ENCODE assay signal across 8 cellular contexts in the genomic region with DNA sequence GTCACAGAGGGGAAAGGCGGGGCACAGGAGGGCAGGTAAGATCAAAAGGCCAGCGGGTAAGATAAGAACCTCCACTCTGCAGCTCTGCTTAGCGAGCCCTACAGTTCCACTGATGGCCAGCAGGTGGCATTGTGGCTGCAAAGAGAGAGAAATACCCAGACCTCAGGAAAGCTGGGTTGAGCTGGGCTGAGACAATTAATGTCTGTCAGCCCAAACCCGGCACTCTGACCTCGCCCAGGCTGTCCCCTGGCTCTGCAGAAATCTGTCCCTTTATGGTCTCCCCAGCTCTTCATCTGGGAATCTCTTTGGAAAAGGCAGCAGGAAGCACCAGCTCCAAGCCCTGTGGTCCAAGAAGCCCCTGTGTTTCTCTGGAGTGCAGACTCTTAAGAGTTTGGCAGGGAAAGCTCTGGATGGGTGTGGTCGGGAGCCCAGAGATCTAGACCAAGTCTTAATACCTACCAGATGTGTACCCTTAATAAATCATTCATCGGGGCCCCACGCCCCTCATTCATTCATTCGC. TPM values are rescaled to one million over a fixed set of nuclear protein-coding genes. Genes with fewer than 3 reads are reported as not detected.
DNase-seq lines count a peak whose midpoint lies in the region; ATAC-seq and TF ChIP-seq lines count a peak whose summit lies in the region.

No MANE protein-coding gene starts in this region.

- DNase-seq in COLO668 (lab: John Stamatoyannopoulos, UW; ENCODE audit: unreplicated experiment) (peak; percentile 64), HT1080 (ENCODE audit: low read depth) (peak; percentile 67), RPMI8226 (peak; percentile 89), foreskin fibroblast (peak; percentile 65 to 90), osteocyte (ENCODE audit: extremely low spot score, unreplicated experiment) (no peak)
- DNase-seq in activated T-helper 1 cell treated with anti-CD3 and anti-CD28 coated beads, Interleukin-12 subunit alpha, Interleukin-12 subunit beta, Interleukin-2, Interleukin-4 antibody, amounts not matched to agents 30 ng/mL and 10 ng/mL and 1 ng/mL, durations not matched to agents 14 hours and 24 hours and 36 hours (ENCODE audit: low spot score) = peak; percentile 86

- intact Hi-C loops in activated T-helper 1 cell treated with anti-CD3 and anti-CD28 coated beads, Interleukin-12 subunit alpha, Interleukin-12 subunit beta, Interleukin-2, Interleukin-4 antibody, amounts not matched to agents 30 ng/mL and 10 ng/mL and 1 ng/mL, durations not matched to agents 14 hours and 24 hours and 36 hours (cut with micrococcal nuclease) = loop anchor here (1.0 to 2.0 kb wide), 6 partner anchors 8 to 272 kb away; a partner anchor contains a TSS

- no peaks in the 10 kb centered on the region for H3K36me3 Mint-ChIP-seq in activated T-helper 1 cell treated with anti-CD3 and anti-CD28 coated beads, Interleukin-12 subunit alpha, Interleukin-12 subunit beta, Interleukin-2, Interleukin-4 antibody, amounts not matched to agents 30 ng/mL and 10 ng/mL and 1 ng/mL, durations not matched to agents 14 hours and 24 hours and 36 hours (ENCODE audit: low read depth)
- peaks cover 27% of the 10 kb centered on the region for H3K36me3 Mint-ChIP-seq in osteocyte (ENCODE audit: unreplicated experiment)

- peaks cover 22% of the 10 kb centered on the region for H3K4me1 Mint-ChIP-seq in activated T-helper 1 cell treated with anti-CD3 and anti-CD28 coated beads, Interleukin-12 subunit alpha, Interleukin-12 subunit beta, Interleukin-2, Interleukin-4 antibody, amounts not matched to agents 30 ng/mL and 10 ng/mL and 1 ng/mL, durations not matched to agents 14 hours and 24 hours and 36 hours (ENCODE audit: low read depth)
- H3K4me1 Mint-ChIP-seq in osteocyte (ENCODE audit: unreplicated experiment) = peaks cover 26% of the 10 kb centered on the region

- ATAC-seq in GM19467 (IDR thresholded peaks at IDR 0.05; ENCODE audit: unreplicated experiment) = peak; percentile 74

- WGBS in thymus = 50% methylated on average over 9 of the region's 9 CpGs

- no peaks in the 10 kb centered on the region for H3K9me3 Mint-ChIP-seq in activated T-helper 1 cell treated with anti-CD3 and anti-CD28 coated beads, Interleukin-12 subunit alpha, Interleukin-12 subunit beta, Interleukin-2, Interleukin-4 antibody, amounts not matched to agents 30 ng/mL and 10 ng/mL and 1 ng/mL, durations not matched to agents 14 hours and 24 hours and 36 hours
- H3K9me3 Mint-ChIP-seq in osteocyte (ENCODE audit: unreplicated experiment) = no peaks in the 10 kb centered on the region

- TF ChIP-seq CTCF in foreskin fibroblast (IDR thresholded peaks at IDR 0.05; ENCODE audit: low read depth, low read length) = peak; percentile 99
- peak; percentile 98 for TF ChIP-seq CTCF in osteocyte (IDR thresholded peaks at IDR 0.05)

- no peaks in the 10 kb centered on the region for H3K27me3 Mint-ChIP-seq in activated T-helper 1 cell treated with anti-CD3 and anti-CD28 coated beads, Interleukin-12 subunit alpha, Interleukin-12 subunit beta, Interleukin-2, Interleukin-4 antibody, amounts not matched to agents 30 ng/mL and 10 ng/mL and 1 ng/mL, durations not matched to agents 14 hours and 24 hours and 36 hours (ENCODE audit: insufficient read depth)
- H3K27me3 Mint-ChIP-seq in osteocyte (ENCODE audit: unreplicated experiment) = no peaks in the 10 kb centered on the region

- H3K27ac Mint-ChIP-seq in activated T-helper 1 cell treated with anti-CD3 and anti-CD28 coated beads, Interleukin-12 subunit alpha, Interleukin-12 subunit beta, Interleukin-2, Interleukin-4 antibody, amounts not matched to agents 30 ng/mL and 10 ng/mL and 1 ng/mL, durations not matched to agents 14 hours and 24 hours and 36 hours = peak overlapping the region; percentile 19
- peak overlapping the region; percentile 17 for H3K27ac Mint-ChIP-seq in osteocyte (ENCODE audit: unreplicated experiment)

- H3K9me3 ChIP-seq in thymus (ENCODE audit: control insufficient read depth) = no peaks in the 10 kb centered on the region

- H3K4me3 ChIP-seq in foreskin fibroblast (ENCODE audit: low read depth in 1 of 2, low read length in 2 of 2) (no peak overlapping the region), thymus (ENCODE audit: low read length) (no peak overlapping the region)

- no peak overlapping the region for H3K4me3 Mint-ChIP-seq in activated T-helper 1 cell treated with anti-CD3 and anti-CD28 coated beads, Interleukin-12 subunit alpha, Interleukin-12 subunit beta, Interleukin-2, Interleukin-4 antibody, amounts not matched to agents 30 ng/mL and 10 ng/mL and 1 ng/mL, durations not matched to agents 14 hours and 24 hours and 36 hours
- no peak overlapping the region for H3K4me3 Mint-ChIP-seq in osteocyte (ENCODE audit: unreplicated experiment)

- no peaks in the 10 kb centered on the region for H3K27me3 ChIP-seq in thymus (ENCODE audit: control insufficient read depth, insufficient read depth)

- H3K36me3 ChIP-seq in thymus (ENCODE audit: control insufficient read depth, insufficient read depth) = peaks cover 69% of the 10 kb centered on the region

- peak overlapping the region; percentile 95 for H3K27ac ChIP-seq in thymus (ENCODE audit: low read depth)

- H3K4me1 ChIP-seq in thymus (ENCODE audit: control insufficient read depth, insufficient read depth, low read length) = peaks cover 8% of the 10 kb centered on the region

RNA-seq across cellular contexts. Expression of a gene that starts 8.3 kb away (rescaled TPM):
- 18.7 and 27.6 TPM in 2 replicates for total RNA-seq in HT1080 (2014; rRNA removed; shearing (Covaris generic))
- 35.7 and 37.9 TPM in 2 replicates for polyA plus RNA-seq in HT1080 (2015; cell fraction: cytosol; rRNA removed)
- polyA plus RNA-seq in HT1080 (2015; cell fraction: nucleus; rRNA removed) = 92.1 and 92.4 TPM in 2 replicates
- 7.9 and 10.6 TPM in 2 replicates for total RNA-seq in activated T-helper 1 cell treated with anti-CD3 and anti-CD28 coated beads, Interleukin-12 subunit alpha, Interleukin-12 subunit beta, Interleukin-2, Interleukin-4 antibody, amounts not matched to agents 30 ng/mL and 10 ng/mL and 1 ng/mL, durations not matched to agents 14 hours and 24 hours and 36 hours
- total RNA-seq in osteocyte = 255 and 259 TPM in 2 replicates
- 84.9 TPM for polyA plus RNA-seq in thymus

RNA-seq across cellular contexts. Expression of a gene that starts 9.5 kb away (rescaled TPM):
- total RNA-seq in HT1080 (2014; rRNA removed; shearing (Covaris generic)) = 9.7 and 10.0 TPM in 2 replicates
- 3.0 and 5.0 TPM in 2 replicates for polyA plus RNA-seq in HT1080 (2015; cell fraction: cytosol; rRNA removed)
- polyA plus RNA-seq in HT1080 (2015; cell fraction: nucleus; rRNA removed) = 6.5 and 6.7 TPM in 2 replicates
- 83.4 and 85.8 TPM in 2 replicates for total RNA-seq in activated T-helper 1 cell treated with anti-CD3 and anti-CD28 coated beads, Interleukin-12 subunit alpha, Interleukin-12 subunit beta, Interleukin-2, Interleukin-4 antibody, amounts not matched to agents 30 ng/mL and 10 ng/mL and 1 ng/mL, durations not matched to agents 14 hours and 24 hours and 36 hours
- total RNA-seq in osteocyte = 41.3 and 41.9 TPM in 2 replicates
- polyA plus RNA-seq in thymus = 20.1 TPM
